ENCODE assay signal across 8 cellular contexts in genomic region chrX:150574824-150575409, GRCh38. TPM values are rescaled to one million over a fixed set of nuclear protein-coding genes. Genes with fewer than 3 reads are reported as not detected.
A peak's percentile ranks its signal among the peaks of the same experiment; 100 is the strongest.
DNase-seq lines count a peak whose midpoint lies in the region; ATAC-seq, FAIRE-seq and TF ChIP-seq lines count a peak whose summit lies in the region.

No MANE protein-coding gene starts in this region.

- CTCF ChIA-PET in A673 (lab: Charles Lee): interaction anchor here (0.6 kb wide), 1 partner anchor 15 kb away, joined by 3 read pairs; no protein-coding TSS in a partner anchor

- H3K27ac Mint-ChIP-seq in activated naive CD8-positive, alpha-beta T cell treated with anti-CD3 and anti-CD28 coated beads for 36 hours: peak overlapping the region; percentile 95

- peak; percentile 52 for ATAC-seq in GM18907 (IDR thresholded peaks at IDR 0.05; ENCODE audit: unreplicated experiment)
- ATAC-seq in HG03103 (IDR thresholded peaks at IDR 0.05; ENCODE audit: low read depth, unreplicated experiment): peak; percentile 54

- no TSS peak for BruUV-seq in A673 (replicated peaks; lab: Mats Ljungman, UMichigan)

- H3K36me3 Mint-ChIP-seq in activated naive CD8-positive, alpha-beta T cell treated with anti-CD3 and anti-CD28 coated beads for 36 hours: peaks cover 14% of the 10 kb centered on the region

- H3K27ac ChIP-seq in A673 (ENCODE audit: low read depth, low read length, poor library complexity, severe bottlenecking): peak overlapping the region; percentile 51

- no peak for TF ChIP-seq CTCF in A673 (conservative IDR thresholded peaks at IDR 0.05; ENCODE audit: low read depth, low read length)

- no peaks in the 10 kb centered on the region for H3K27me3 Mint-ChIP-seq in activated naive CD8-positive, alpha-beta T cell treated with anti-CD3 and anti-CD28 coated beads for 36 hours

- DNase-seq in A673 (ENCODE audit: low spot score) (no peak), NK-92 (lab: John Stamatoyannopoulos, UW; ENCODE audit: unreplicated experiment) (no peak), frontal cortex (ENCODE audit: low spot score in 2 of 2) (no peak), NCI-H2227 (lab: John Stamatoyannopoulos, UW; ENCODE audit: unreplicated experiment) (no peak), NCI-H748 (lab: John Stamatoyannopoulos, UW; ENCODE audit: unreplicated experiment) (no peak)
- peak; percentile 26 for DNase-seq in activated naive CD8-positive, alpha-beta T cell treated with anti-CD3 and anti-CD28 coated beads for 36 hours

- H3K9me3 Mint-ChIP-seq in activated naive CD8-positive, alpha-beta T cell treated with anti-CD3 and anti-CD28 coated beads for 36 hours: peaks cover 1% of the 10 kb centered on the region

- intact Hi-C loops in A673 (cut with micrococcal nuclease; ENCODE audit: unreplicated experiment): no loop called here

- H3K9me3 ChIP-seq in A673 (ENCODE audit: low read depth, low read length, poor library complexity, severe bottlenecking): peaks cover 6% of the 10 kb centered on the region

- POLR2A ChIA-PET in A673 (lab: Charles Lee; ENCODE audit: low non-redundant PET): no interaction called here

- H3K36me3 ChIP-seq in A673 (ENCODE audit: insufficient read depth, low read length, poor library complexity, severe bottlenecking): no peaks in the 10 kb centered on the region

- H3K4me1 ChIP-seq in A673 (ENCODE audit: insufficient read depth, low read length, poor library complexity, severe bottlenecking): peaks cover 18% of the 10 kb centered on the region

- no peaks in the 10 kb centered on the region for H3K27me3 ChIP-seq in A673 (replicated peaks; ENCODE audit: insufficient read depth, low read depth, low read length, poor library complexity)

- H3K4me1 Mint-ChIP-seq in activated naive CD8-positive, alpha-beta T cell treated with anti-CD3 and anti-CD28 coated beads for 36 hours: peaks cover 74% of the 10 kb centered on the region

- H3K4me3 ChIP-seq in A673 (ENCODE audit: low read depth, low read length, poor library complexity, severe bottlenecking): no peak overlapping the region

- peak overlapping the region; percentile 67 for H3K4me3 Mint-ChIP-seq in activated naive CD8-positive, alpha-beta T cell treated with anti-CD3 and anti-CD28 coated beads for 36 hours

- FAIRE-seq in frontal cortex (lab: Jason Lieb, UNC): no peak

RNA-seq across cellular contexts. Expression of gene MTM1, which starts 6.5 kb away (rescaled TPM):
- total RNA-seq in A673 (2021): 7.1 and 9.4 TPM in 2 replicates
- total RNA-seq in activated naive CD8-positive, alpha-beta T cell treated with anti-CD3 and anti-CD28 coated beads for 36 hours: 10 to 100 TPM; 11.6 to 12.8 TPM
- 10.2 TPM for total RNA-seq in frontal cortex
